8 cellular contexts compared by ENCODE assay signal in the genomic region with DNA sequence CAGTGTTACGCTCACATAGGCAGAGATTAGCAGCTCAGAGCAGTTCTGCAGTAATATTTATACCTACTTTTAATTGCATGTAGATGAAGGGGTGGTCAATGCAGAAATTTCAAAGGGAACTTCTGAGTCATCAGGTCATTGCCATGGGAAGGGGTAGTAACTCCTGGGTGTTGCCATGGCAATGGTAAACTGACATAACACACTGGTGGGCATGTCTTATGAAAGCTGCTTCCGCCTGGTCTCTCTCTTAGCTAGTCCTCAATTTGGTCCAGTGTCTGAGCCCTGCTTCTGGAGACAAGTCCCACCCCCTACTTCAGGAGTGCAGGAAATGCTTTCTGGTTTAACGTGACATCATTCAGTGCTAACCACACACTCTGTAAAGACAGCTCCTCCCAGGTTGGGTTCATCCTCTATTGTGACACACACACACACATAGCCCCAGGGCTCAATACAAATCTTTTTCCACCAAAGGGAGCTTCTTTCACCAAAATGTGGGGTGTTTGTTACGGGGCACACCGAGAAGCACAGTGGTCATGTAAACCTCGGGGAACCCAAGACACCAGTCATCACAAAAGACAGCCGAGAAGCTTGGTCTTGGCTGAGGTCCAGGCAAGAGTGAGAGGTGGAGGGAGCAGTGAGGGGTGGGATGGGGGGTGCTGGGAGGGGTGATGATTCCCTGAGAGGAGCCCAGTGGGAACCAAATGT.
DNase-seq lines count a peak whose midpoint lies in the region; ATAC-seq, FAIRE-seq and TF ChIP-seq lines count a peak whose summit lies in the region.

No MANE protein-coding gene starts in this region.

- H3K9me3 Mint-ChIP-seq in CD14-positive monocyte (peaks cover 0 to 3% (median 0%) of the 10 kb centered on the region in 7 donors), MCF 10A (ENCODE audit: unreplicated experiment) (no peaks in the 10 kb centered on the region)
- no peaks in the 10 kb centered on the region for H3K9me3 Mint-ChIP-seq in natural killer cell treated with Interleukin-12 subunit alpha and Interleukin-12 subunit beta and Interleukin-15 and Interleukin-18, amount 100 ng/mL, for 72 hours

- ATAC-seq in GM19351 (IDR thresholded peaks at IDR 0.05; ENCODE audit: unreplicated experiment) (peak; percentile 88), HG03469 (IDR thresholded peaks at IDR 0.05; ENCODE audit: unreplicated experiment) (peak; percentile 40)
- peak; percentile 97 to 98 for ATAC-seq in natural killer cell treated with Interleukin-12 subunit alpha and Interleukin-12 subunit beta and Interleukin-15 and Interleukin-18, amount 100 ng/mL, for 72 hours

- H3K4me1 Mint-ChIP-seq in CD14-positive monocyte = peaks cover 33% of the 10 kb centered on the region
- peaks cover 23% of the 10 kb centered on the region for H3K4me1 Mint-ChIP-seq in MCF 10A (ENCODE audit: insufficient read depth, unreplicated experiment)
- H3K4me1 Mint-ChIP-seq in natural killer cell treated with Interleukin-12 subunit alpha and Interleukin-12 subunit beta and Interleukin-15 and Interleukin-18, amount 100 ng/mL, for 72 hours (ENCODE audit: low read depth in 2 of 2) = peaks cover 13 to 19% of the 10 kb centered on the region in 2 donors

- H3K27ac Mint-ChIP-seq in CD14-positive monocyte (peak overlapping the region; percentile 85 to 98 (median 96)), MCF 10A (ENCODE audit: low read depth, unreplicated experiment) (peak overlapping the region; percentile 57)
- H3K27ac Mint-ChIP-seq in natural killer cell treated with Interleukin-12 subunit alpha and Interleukin-12 subunit beta and Interleukin-15 and Interleukin-18, amount 100 ng/mL, for 72 hours = peak overlapping the region; percentile 35 to 42

- H3K4me3 Mint-ChIP-seq in CD14-positive monocyte (no peak overlapping the region), MCF 10A (ENCODE audit: unreplicated experiment) (peak overlapping the region; percentile 25)
- H3K4me3 Mint-ChIP-seq in natural killer cell treated with Interleukin-12 subunit alpha and Interleukin-12 subunit beta and Interleukin-15 and Interleukin-18, amount 100 ng/mL, for 72 hours = peak overlapping the region; percentile 43

- DNase-seq in CD14-positive monocyte (ENCODE audit: low spot score) (peak; percentile 95), T follicular helper cell (ENCODE audit: low read depth) (peak; percentile 33), MCF 10A (ENCODE audit: unreplicated experiment) (peak; percentile 88), DMS79 treated with DMSO at 0.1 percent for 48 hours (lab: John Stamatoyannopoulos, UW) (no peak), D721Med (ENCODE audit: insufficient read length, low spot score) (no peak)
- peak; percentile 73 for DNase-seq in natural killer cell treated with Interleukin-12 subunit alpha and Interleukin-12 subunit beta and Interleukin-15 and Interleukin-18, amount 100 ng/mL, for 72 hours (ENCODE audit: low spot score)

- peaks cover 4 to 10% (median 6%) of the 10 kb centered on the region in 3 donors for H3K27me3 Mint-ChIP-seq in CD14-positive monocyte (ENCODE audit: low read depth in 3 of 3)
- H3K27me3 Mint-ChIP-seq in MCF 10A (ENCODE audit: insufficient read depth, unreplicated experiment) = peaks cover 45% of the 10 kb centered on the region
- peaks cover under 1 to 24% of the 10 kb centered on the region in 2 donors for H3K27me3 Mint-ChIP-seq in natural killer cell treated with Interleukin-12 subunit alpha and Interleukin-12 subunit beta and Interleukin-15 and Interleukin-18, amount 100 ng/mL, for 72 hours

- CTCF ChIA-PET in MCF 10A (lab: Yijun Ruan, JAX) = interaction anchor here (0.6 to 2.2 kb wide), 8 partner anchors 17 to 547 kb away, joined by 3 to 5 read pairs (median 3); no protein-coding TSS in a partner anchor

- no peak for FAIRE-seq in D721Med (lab: Jason Lieb, UNC)

- BruUV-seq in MCF 10A (replicated peaks; lab: Mats Ljungman, UMichigan) = no TSS peak

- POLR2A ChIA-PET in MCF 10A (lab: Yijun Ruan, JAX) = interaction anchor here (0.5 to 2.0 kb wide), 13 partner anchors 9 to 452 kb away, joined by 3 to 15 read pairs (median 4); a partner anchor contains a TSS

- intact Hi-C loops in CD14-positive monocyte (cut with micrococcal nuclease) (no loop called here), MCF 10A (cut with micrococcal nuclease) (loop anchor here (5.0 kb wide), 1 partner anchor 74 kb away; a partner anchor contains a TSS)

- H3K36me3 Mint-ChIP-seq in CD14-positive monocyte (no peaks in the 10 kb centered on the region), MCF 10A (ENCODE audit: insufficient read depth, unreplicated experiment) (peaks cover 5% of the 10 kb centered on the region)
- H3K36me3 Mint-ChIP-seq in natural killer cell treated with Interleukin-12 subunit alpha and Interleukin-12 subunit beta and Interleukin-15 and Interleukin-18, amount 100 ng/mL, for 72 hours = no peaks in the 10 kb centered on the region

- TF ChIP-seq CTCF in CD14-positive monocyte (IDR thresholded peaks at IDR 0.05) (no peak), MCF 10A (IDR thresholded peaks at IDR 0.05; ENCODE audit: unreplicated experiment) (no peak), D721Med (IDR thresholded peaks at IDR 0.05; ENCODE audit: insufficient read depth, missing control alignments) (no peak)

Comparison
In these comparisons a context has a peak if more than half of its experiments do, and no peak if none do; other contexts are left out.
1. DNase-seq: peak in CD14-positive monocyte (single experiment), T follicular helper cell (single experiment), MCF 10A (single experiment) and natural killer cell treated with Interleukin-12 subunit alpha and Interleukin-12 subunit beta and Interleukin-15 and Interleukin-18, amount 100 ng/mL, for 72 hours (single experiment); none in DMS79 treated with DMSO at 0.1 percent for 48 hours (single experiment) and D721Med (single experiment).
2. H3K27ac Mint-ChIP-seq: peak in every context shown above with its lines; median percentile 96 in CD14-positive monocyte; 57 in MCF 10A; 38 in natural killer cell treated with Interleukin-12 subunit alpha and Interleukin-12 subunit beta and Interleukin-15 and Interleukin-18, amount 100 ng/mL, for 72 hours.
3. H3K4me3 Mint-ChIP-seq: peak in MCF 10A (single experiment) and natural killer cell treated with Interleukin-12 subunit alpha and Interleukin-12 subunit beta and Interleukin-15 and Interleukin-18, amount 100 ng/mL, for 72 hours (single experiment); none in CD14-positive monocyte (0 of 2).
4. ATAC-seq: peak in every context shown above with its lines; median percentile 98 in natural killer cell treated with Interleukin-12 subunit alpha and Interleukin-12 subunit beta and Interleukin-15 and Interleukin-18, amount 100 ng/mL, for 72 hours; 88 in GM19351; 40 in HG03469.